In the genomic region with DNA sequence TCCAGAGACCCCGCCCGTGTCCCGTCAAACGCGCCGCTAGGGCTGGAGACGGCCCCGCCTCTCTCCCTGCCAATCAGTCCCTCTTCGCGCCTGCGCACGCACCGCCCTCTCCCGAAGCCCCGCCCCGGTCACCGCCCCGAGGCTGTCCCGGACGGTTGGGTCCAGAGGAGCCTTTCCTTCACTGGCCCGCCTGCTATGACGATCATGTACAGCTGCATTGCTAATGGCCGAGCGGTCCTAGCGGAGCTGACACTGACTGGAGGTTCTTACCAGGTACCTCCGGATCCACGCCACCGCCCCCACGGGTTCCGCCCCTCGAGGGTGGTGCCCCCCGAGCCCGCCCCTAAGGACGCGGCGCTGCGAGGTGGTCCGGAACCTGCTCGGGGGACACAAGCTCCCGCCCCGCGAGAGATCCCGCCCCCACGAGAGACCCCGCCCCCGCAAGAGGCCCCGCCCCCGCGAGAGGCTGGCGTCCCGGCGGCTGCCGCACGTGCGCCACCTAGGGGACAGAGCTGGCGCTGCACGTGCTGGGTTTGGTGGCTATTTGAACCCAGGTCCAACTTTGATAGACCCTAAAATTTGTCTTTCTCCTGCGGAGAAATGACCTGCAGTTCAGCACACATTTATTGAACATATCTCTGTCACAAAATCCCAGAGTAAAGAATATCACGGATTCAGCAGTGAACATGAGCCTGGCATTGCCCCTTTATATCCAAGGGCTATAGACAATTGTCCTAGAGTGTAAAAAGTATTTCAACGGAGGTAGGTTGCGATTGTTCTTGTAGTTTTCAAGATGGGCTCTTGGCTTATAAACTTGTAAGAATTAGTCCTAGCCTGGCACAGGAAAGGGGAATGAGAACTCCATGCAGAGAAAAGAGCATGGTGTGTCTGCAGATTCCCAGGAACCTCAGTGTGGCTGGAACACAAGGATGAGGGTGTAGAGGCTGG, we compare ENCODE assay signal across 1 cellular context.
A peak's percentile ranks its signal among the peaks of the same experiment; 100 is the strongest.
TF ChIP-seq lines count a peak whose summit lies in the region.

No MANE protein-coding gene starts in this region.

TF ChIP-seq in HCT116, 20 proteins besides CTCF, POLR2A, EP300 and RAD21 (continued from another document):
- TF ChIP-seq, protein P1, sequence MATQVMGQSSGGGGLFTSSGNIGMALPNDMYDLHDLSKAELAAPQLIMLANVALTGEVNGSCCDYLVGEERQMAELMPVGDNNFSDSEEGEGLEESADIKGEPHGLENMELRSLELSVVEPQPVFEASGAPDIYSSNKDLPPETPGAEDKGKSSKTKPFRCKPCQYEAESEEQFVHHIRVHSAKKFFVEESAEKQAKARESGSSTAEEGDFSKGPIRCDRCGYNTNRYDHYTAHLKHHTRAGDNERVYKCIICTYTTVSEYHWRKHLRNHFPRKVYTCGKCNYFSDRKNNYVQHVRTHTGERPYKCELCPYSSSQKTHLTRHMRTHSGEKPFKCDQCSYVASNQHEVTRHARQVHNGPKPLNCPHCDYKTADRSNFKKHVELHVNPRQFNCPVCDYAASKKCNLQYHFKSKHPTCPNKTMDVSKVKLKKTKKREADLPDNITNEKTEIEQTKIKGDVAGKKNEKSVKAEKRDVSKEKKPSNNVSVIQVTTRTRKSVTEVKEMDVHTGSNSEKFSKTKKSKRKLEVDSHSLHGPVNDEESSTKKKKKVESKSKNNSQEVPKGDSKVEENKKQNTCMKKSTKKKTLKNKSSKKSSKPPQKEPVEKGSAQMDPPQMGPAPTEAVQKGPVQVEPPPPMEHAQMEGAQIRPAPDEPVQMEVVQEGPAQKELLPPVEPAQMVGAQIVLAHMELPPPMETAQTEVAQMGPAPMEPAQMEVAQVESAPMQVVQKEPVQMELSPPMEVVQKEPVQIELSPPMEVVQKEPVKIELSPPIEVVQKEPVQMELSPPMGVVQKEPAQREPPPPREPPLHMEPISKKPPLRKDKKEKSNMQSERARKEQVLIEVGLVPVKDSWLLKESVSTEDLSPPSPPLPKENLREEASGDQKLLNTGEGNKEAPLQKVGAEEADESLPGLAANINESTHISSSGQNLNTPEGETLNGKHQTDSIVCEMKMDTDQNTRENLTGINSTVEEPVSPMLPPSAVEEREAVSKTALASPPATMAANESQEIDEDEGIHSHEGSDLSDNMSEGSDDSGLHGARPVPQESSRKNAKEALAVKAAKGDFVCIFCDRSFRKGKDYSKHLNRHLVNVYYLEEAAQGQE (IDR thresholded peaks at IDR 0.05; ENCODE audit: low read depth): no peak
- TF ChIP-seq SIN3A (IDR thresholded peaks at IDR 0.05; ENCODE audit: low read depth) (no peak), JUND (IDR thresholded peaks at IDR 0.05) (no peak), ZFX (IDR thresholded peaks at IDR 0.05) (no peak), FOSL1 (IDR thresholded peaks at IDR 0.05; ENCODE audit: low read depth) (no peak), EZH2phosphoT487 (IDR thresholded peaks at IDR 0.05; ENCODE audit: borderline replicate concordance) (no peak), EGR1 (IDR thresholded peaks at IDR 0.05; ENCODE audit: low read depth) (peak; percentile 65; the same call in 1 of the 2 replicates), TCF7L2 (IDR thresholded peaks at IDR 0.05; ENCODE audit: borderline replicate concordance, extremely low read depth, insufficient read depth, insufficient read length) (peak; percentile 27)
- TF ChIP-seq, protein P2, sequence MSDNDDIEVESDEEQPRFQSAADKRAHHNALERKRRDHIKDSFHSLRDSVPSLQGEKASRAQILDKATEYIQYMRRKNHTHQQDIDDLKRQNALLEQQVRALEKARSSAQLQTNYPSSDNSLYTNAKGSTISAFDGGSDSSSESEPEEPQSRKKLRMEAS (IDR thresholded peaks at IDR 0.05): 0 out of 2 replicates have a peak, but pooled peaks have one; percentile 24
- TF ChIP-seq, protein P3, sequence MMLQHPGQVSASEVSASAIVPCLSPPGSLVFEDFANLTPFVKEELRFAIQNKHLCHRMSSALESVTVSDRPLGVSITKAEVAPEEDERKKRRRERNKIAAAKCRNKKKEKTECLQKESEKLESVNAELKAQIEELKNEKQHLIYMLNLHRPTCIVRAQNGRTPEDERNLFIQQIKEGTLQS (IDR thresholded peaks at IDR 0.05): no peak
TF ChIP-seq in HCT116: peak in this region for 6.
